In genomic region chr4:77745792-77746191, GRCh38 we compare ENCODE assay signal across 20 cellular contexts.
A peak's percentile ranks its signal among the peaks of the same experiment; 100 is the strongest.
DNase-seq lines count a peak whose midpoint lies in the region; ATAC-seq, FAIRE-seq and TF ChIP-seq lines count a peak whose summit lies in the region.
"Had no signal": no experiment of that assay in that cellular context is flagged by ENCODE, and none has a peak within 500 bp of the region (broad histone marks: within the 10 kb centered on the region; RNA-seq: fewer than 3 reads in every experiment).

No MANE protein-coding gene starts in this region.

- no peaks in the 10 kb centered on the region for H3K79me2 ChIP-seq in GM12878 (ENCODE audit: control insufficient read depth, insufficient read depth, low read length)

- no peak overlapping the region for H3K18ac ChIP-seq in neuronal stem cell (ENCODE audit: low read length)

- peaks cover 23% of the 10 kb centered on the region for H3K4me1 Mint-ChIP-seq in activated CD4-positive, alpha-beta memory T cell treated with anti-CD3 and anti-CD28 coated beads for 36 hours (ENCODE audit: low read depth)
- peaks cover 2% of the 10 kb centered on the region for H3K4me1 Mint-ChIP-seq in activated CD4-positive, alpha-beta memory T cell treated with anti-CD3 and anti-CD28 coated beads, Interleukin-2, amount 10 ng/mL, durations not matched to agents 7 days and 5 days
- peaks cover 41 to 45% of the 10 kb centered on the region in 2 donors for H3K4me1 Mint-ChIP-seq in natural killer cell

- H2AFZ ChIP-seq in GM12878 (ENCODE audit: control insufficient read depth, low read depth, low read length): no peak overlapping the region
- H2AFZ ChIP-seq in neuronal stem cell (ENCODE audit: low read length): no peak overlapping the region

- peaks cover 26% of the 10 kb centered on the region for H3K36me3 Mint-ChIP-seq in activated CD4-positive, alpha-beta memory T cell treated with anti-CD3 and anti-CD28 coated beads for 36 hours
- H3K36me3 Mint-ChIP-seq in activated CD4-positive, alpha-beta memory T cell treated with anti-CD3 and anti-CD28 coated beads, Interleukin-2, amount 10 ng/mL, durations not matched to agents 7 days and 5 days (ENCODE audit: low read depth): peaks cover 40% of the 10 kb centered on the region
- H3K36me3 Mint-ChIP-seq in natural killer cell: peaks cover 7% of the 10 kb centered on the region

- RAD21 ChIA-PET in GM12878 (lab: Charles Lee; ENCODE audit: unreplicated experiment): no interaction called here

- no peaks in the 10 kb centered on the region for H3K27me3 Mint-ChIP-seq in activated CD4-positive, alpha-beta memory T cell treated with anti-CD3 and anti-CD28 coated beads for 36 hours
- no peaks in the 10 kb centered on the region for H3K27me3 Mint-ChIP-seq in activated CD4-positive, alpha-beta memory T cell treated with anti-CD3 and anti-CD28 coated beads, Interleukin-2, amount 10 ng/mL, durations not matched to agents 7 days and 5 days
- no peaks in the 10 kb centered on the region for H3K27me3 Mint-ChIP-seq in natural killer cell (ENCODE audit: low read depth in 2 of 2)

- BruUV-seq in GM12878 (replicated peaks; lab: Mats Ljungman, UMichigan): no TSS peak

- H2BK15ac ChIP-seq in neuronal stem cell (ENCODE audit: low read length): no peak overlapping the region

- WGBS in GM12878 (ENCODE audit: insufficient coverage, insufficient replicate concordance, low lambda C conversion rate, missing lambda C conversion rate): 52% methylated on average over 2 of the region's 2 CpGs
- no CpG with 5 or more reads among the region's 2 CpGs for WGBS in neuronal stem cell (ENCODE audit: extremely low coverage in 2 of 2, insufficient read length in 2 of 2, insufficient replicate concordance in 1 of 2), 2 donors

- H3K4me1 ChIP-seq in GM12878 (ENCODE audit: control insufficient read depth, insufficient read depth, low read length) (no peaks in the 10 kb centered on the region), neuronal stem cell (ENCODE audit: control insufficient read depth in 2 of 2, insufficient read depth in 1 of 2, low read depth in 1 of 2, low read length in 2 of 2) (no peaks in the 10 kb centered on the region)
- H3K4me1 ChIP-seq: BLaER1 had no signal

- peak; percentile 27 for FAIRE-seq in GM12878 (lab: Jason Lieb, UNC)

- no peaks in the 10 kb centered on the region; the same call in 2 of the 3 replicates for H3K9me3 ChIP-seq in GM12878 (replicated peaks; ENCODE audit: control insufficient read depth, insufficient read depth, low read length)
- no peaks in the 10 kb centered on the region for H3K9me3 ChIP-seq in neuronal stem cell (replicated peaks in 1 of 2; ENCODE audit: control insufficient read depth in 2 of 2, insufficient read depth in 1 of 2, low read depth in 1 of 2, low read length in 2 of 2)
- H3K9me3 ChIP-seq: MG63 had no signal

- H3K9ac ChIP-seq in GM12878 (ENCODE audit: control insufficient read depth, insufficient read depth, low read length): no peak overlapping the region
- no peak overlapping the region for H3K9ac ChIP-seq in neuronal stem cell (ENCODE audit: low read depth, low read length, poor library complexity)
- H3K9ac ChIP-seq: BLaER1, KMS-11 had no signal

- H3K27ac ChIP-seq in GM12878 (ENCODE audit: control insufficient read depth, insufficient read depth) (no peak overlapping the region), neuronal stem cell (replicated peaks; ENCODE audit: low read length) (no peak overlapping the region)
- H3K27ac ChIP-seq: BLaER1, KMS-11, RWPE1 had no signal

- intact Hi-C loops in activated CD4-positive, alpha-beta memory T cell treated with anti-CD3 and anti-CD28 coated beads for 36 hours (cut with micrococcal nuclease): no loop called here
- intact Hi-C loops in GM12878 (cut with micrococcal nuclease; ENCODE audit: unreplicated experiment): no loop called here
- intact Hi-C loops in natural killer cell (cut with micrococcal nuclease): loop anchor here (5.0 kb wide), 1 partner anchor 37 kb away; no protein-coding TSS in a partner anchor

- H3K4me3 Mint-ChIP-seq in activated CD4-positive, alpha-beta memory T cell treated with anti-CD3 and anti-CD28 coated beads for 36 hours: no peak overlapping the region
- H3K4me3 Mint-ChIP-seq in activated CD4-positive, alpha-beta memory T cell treated with anti-CD3 and anti-CD28 coated beads, Interleukin-2, amount 10 ng/mL, durations not matched to agents 7 days and 5 days: no peak overlapping the region
- H3K4me3 Mint-ChIP-seq in natural killer cell: no peak overlapping the region

- H2BK12ac ChIP-seq in neuronal stem cell (ENCODE audit: low read length): no peak overlapping the region

- no peaks in the 10 kb centered on the region for H4K20me1 ChIP-seq in GM12878 (ENCODE audit: control insufficient read depth, insufficient read depth)

- no peak for TF ChIP-seq POLR2A in GM12878 (IDR thresholded peaks at IDR 0.05; ENCODE audit: low read depth, low read length)

- H3K27me3 ChIP-seq in GM12878 (replicated peaks in 1 of 2; ENCODE audit: control insufficient read depth in 2 of 2, insufficient read depth in 2 of 2, low read length in 1 of 2) (no peaks in the 10 kb centered on the region), neuronal stem cell (ENCODE audit: control insufficient read depth in 3 of 3, insufficient read depth in 3 of 3, low read depth in 1 of 3, low read length in 3 of 3) (no peaks in the 10 kb centered on the region)
- H3K27me3 ChIP-seq: BLaER1, MG63 had no signal

- H2AK5ac ChIP-seq in neuronal stem cell (ENCODE audit: low read depth, low read length): no peak overlapping the region

- SMC1A ChIA-PET in GM12878 (lab: Charles Lee; ENCODE audit: uncharacterized antibody, unreplicated experiment): no interaction called here

- in situ Hi-C loops in GM12878 (cut with MboI): no loop called here

- H4K91ac ChIP-seq in neuronal stem cell (ENCODE audit: low read depth, low read length, poor library complexity): no peak overlapping the region

- H3K9me3 Mint-ChIP-seq in activated CD4-positive, alpha-beta memory T cell treated with anti-CD3 and anti-CD28 coated beads for 36 hours: peaks cover 4% of the 10 kb centered on the region
- H3K9me3 Mint-ChIP-seq in activated CD4-positive, alpha-beta memory T cell treated with anti-CD3 and anti-CD28 coated beads, Interleukin-2, amount 10 ng/mL, durations not matched to agents 7 days and 5 days: no peaks in the 10 kb centered on the region
- H3K9me3 Mint-ChIP-seq in natural killer cell: no peaks in the 10 kb centered on the region

- H3K14ac ChIP-seq in neuronal stem cell (ENCODE audit: low read length): no peak overlapping the region

- H2BK5ac ChIP-seq in neuronal stem cell (ENCODE audit: low read length): no peak overlapping the region

- no peaks in the 10 kb centered on the region; a peak in 1 of 4 replicates for H3K36me3 ChIP-seq in GM12878 (ENCODE audit: control insufficient read depth in 2 of 2, insufficient read depth in 2 of 2, low read length in 1 of 2)
- peaks cover 0 to 27% of the 10 kb centered on the region in 2 donors for H3K36me3 ChIP-seq in neuronal stem cell (replicated peaks in 1 of 2; ENCODE audit: control insufficient read depth in 2 of 2, insufficient read depth in 2 of 2, low read length in 2 of 2)
- H3K36me3 ChIP-seq: MG63 had no signal

- H3K4ac ChIP-seq in neuronal stem cell (ENCODE audit: low read length): no peak overlapping the region

- CTCF ChIA-PET in activated CD4-positive, alpha-beta memory T cell treated with anti-CD3 and anti-CD28 coated beads for 36 hours (lab: Charles Lee): no interaction called here
- CTCF ChIA-PET in activated CD4-positive, alpha-beta memory T cell treated with anti-CD3 and anti-CD28 coated beads, Interleukin-2, amount 10 ng/mL, durations not matched to agents 7 days and 5 days (lab: Charles Lee): no interaction called here
- CTCF ChIA-PET in GM12878 (lab: Yijun Ruan, JAX): interaction anchor here (0.6 kb wide), 1 partner anchor 1335 kb away, joined by 3 read pairs; no protein-coding TSS in a partner anchor

- TF ChIP-seq CTCF in GM12878 (IDR thresholded peaks at IDR 0.05 in 2 of 3, conservative IDR thresholded peaks at IDR 0.05 in 1 of 3; ENCODE audit: control insufficient read depth in 2 of 3, extremely low read depth in 1 of 3, insufficient read depth in 1 of 3, low read depth in 3 of 3, low read length in 3 of 3): no peak
- TF ChIP-seq CTCF in natural killer cell (IDR thresholded peaks at IDR 0.05): no peak

- H3K4me3 ChIP-seq in GM12878: no peak overlapping the region
- H3K4me3 ChIP-seq in neuronal stem cell (ENCODE audit: low read length in 2 of 2): no peak overlapping the region
- H3K4me3 ChIP-seq: BLaER1, MG63 had no signal

- TF ChIP-seq EP300 in GM12878 (IDR thresholded peaks at IDR 0.05; ENCODE audit: borderline replicate concordance in 1 of 2, control insufficient read depth in 1 of 2, low read depth in 2 of 2, low read length in 2 of 2): no peak

- DNase-seq in activated CD4-positive, alpha-beta memory T cell treated with anti-CD3 and anti-CD28 coated beads for 36 hours: no peak
- no peak for DNase-seq in activated CD4-positive, alpha-beta memory T cell treated with anti-CD3 and anti-CD28 coated beads, Interleukin-2, amount 10 ng/mL, durations not matched to agents 7 days and 5 days
- peak; percentile 1 for DNase-seq in LHCN-M2 (ENCODE audit: low read depth)
- no peak for DNase-seq in GM12878 (ENCODE audit: low read depth, low spot score)
- DNase-seq in natural killer cell: no peak
- no peak for DNase-seq in NCI-H2171 (lab: John Stamatoyannopoulos, UW)
- DNase-seq in amygdala (lab: John Stamatoyannopoulos, UW): no peak
- no peak for DNase-seq in neuronal stem cell (ENCODE audit: low spot score)
- DNase-seq: GDM1, GOT3, MG63, NCI-H1105 treated with DMSO at 0.1 percent for 48 hours, NCI-H187 treated with DMSO at 0.1 percent for 48 hours, NCI-H2171 treated with DMSO at 0.1 percent for 48 hours, NCI-H446 treated with DMSO at 0.1 percent for 48 hours, NCI-H748 treated with DMSO at 0.1 percent for 48 hours, PC-3 had no signal

- POLR2A ChIA-PET in activated CD4-positive, alpha-beta memory T cell treated with anti-CD3 and anti-CD28 coated beads for 36 hours (lab: Charles Lee): no interaction called here
- POLR2A ChIA-PET in activated CD4-positive, alpha-beta memory T cell treated with anti-CD3 and anti-CD28 coated beads, Interleukin-2, amount 10 ng/mL, durations not matched to agents 7 days and 5 days (lab: Charles Lee): interaction anchor here (1.3 to 1.7 kb wide), 2 partner anchors 10 to 72 kb away, joined by 4 read pairs; no protein-coding TSS in a partner anchor
- POLR2A ChIA-PET in GM12878 (lab: Charles Lee): no interaction called here

- H3K27ac Mint-ChIP-seq in activated CD4-positive, alpha-beta memory T cell treated with anti-CD3 and anti-CD28 coated beads for 36 hours: peak overlapping the region; percentile 33
- H3K27ac Mint-ChIP-seq in activated CD4-positive, alpha-beta memory T cell treated with anti-CD3 and anti-CD28 coated beads, Interleukin-2, amount 10 ng/mL, durations not matched to agents 7 days and 5 days: no peak overlapping the region
- H3K27ac Mint-ChIP-seq in natural killer cell: peak overlapping the region; percentile 49 to 80

- ATAC-seq in GM12878: no peak
- ATAC-seq in natural killer cell: no peak
- ATAC-seq: PC-3 had no signal

- no peak for TF ChIP-seq RAD21 in GM12878 (IDR thresholded peaks at IDR 0.05; ENCODE audit: insufficient read depth, low read depth, low read length)

- no peak overlapping the region for H4K8ac ChIP-seq in neuronal stem cell (ENCODE audit: low read depth, low read length)

- H3K79me1 ChIP-seq in neuronal stem cell (ENCODE audit: low read depth, low read length): no peaks in the 10 kb centered on the region

- H3K23ac ChIP-seq in neuronal stem cell (ENCODE audit: low read depth, low read length, poor library complexity): no peak overlapping the region

- H3K4me2 ChIP-seq in GM12878 (ENCODE audit: control insufficient read depth, insufficient read depth) (no peak overlapping the region), neuronal stem cell (ENCODE audit: insufficient read depth, low read length, poor library complexity, severe bottlenecking) (no peak overlapping the region)
- H3K4me2 ChIP-seq: BLaER1, KMS-11 had no signal

- no peak overlapping the region for H2BK120ac ChIP-seq in neuronal stem cell (ENCODE audit: low read depth, low read length)
